21 cellular contexts compared by ENCODE assay signal in the genomic region with DNA sequence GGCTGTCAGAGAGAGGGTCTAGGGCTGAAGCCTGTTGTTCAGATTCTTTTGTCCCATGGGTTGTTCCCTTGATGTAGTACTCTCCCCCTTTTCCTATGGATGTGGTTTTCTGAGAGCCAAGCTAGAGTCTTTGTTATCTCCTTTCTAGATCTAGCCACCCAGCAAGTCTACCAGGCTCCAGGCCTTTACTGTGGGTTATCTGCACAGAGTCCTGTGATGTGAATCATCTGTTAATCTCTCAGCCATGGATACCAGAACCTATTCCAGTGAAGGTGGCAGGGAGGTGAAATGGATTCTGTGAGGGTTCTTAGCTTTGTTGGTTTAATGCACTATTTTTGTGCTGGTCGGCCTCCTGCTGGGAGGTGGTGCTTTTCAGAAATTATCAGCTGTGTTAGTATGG.
DNase-seq lines count a peak whose midpoint lies in the region; ATAC-seq, FAIRE-seq and TF ChIP-seq lines count a peak whose summit lies in the region.
"Had no signal": no experiment of that assay in that cellular context is flagged by ENCODE, and none has a peak within 500 bp of the region (broad histone marks: within the 10 kb centered on the region; RNA-seq: fewer than 3 reads in every experiment).

No MANE protein-coding gene starts in this region.

- no peaks in the 10 kb centered on the region for H3K9me3 ChIP-seq in adrenal gland (replicated peaks in 1 of 3)
- H3K9me3 ChIP-seq: Caco-2 had no signal

- H3K36me3 ChIP-seq in adrenal gland (replicated peaks in 1 of 2), result no peaks in the 10 kb centered on the region
- H3K36me3 ChIP-seq: BLaER1 treated with 17β-estradiol and CSF1 and Interleukin-3, amounts not matched to agents 10 nM and 100 nM had no signal

- no peak for ATAC-seq in omental fat pad (ENCODE audit: low FRiP score)
- ATAC-seq: CD8-positive, alpha-beta T cell; GM12878 had no signal

- DNase-seq in RCC 7860 (ENCODE audit: low spot score) (peak; percentile 67), islet precursor cell (peak; percentile 67), AG08396 (ENCODE audit: low spot score) (no peak), adrenal gland (no peak), omental fat pad (ENCODE audit: low spot score) (no peak)
- DNase-seq: 8988T; ACHN; AML-193; Caco-2; Calu3; CD4-positive, alpha-beta T cell; CD8-positive, alpha-beta T cell; DMS79 treated with DMSO at 0.1 percent for 48 hours; GDM1 had no signal

- TF ChIP-seq CTCF in adrenal gland (IDR thresholded peaks at IDR 0.05) (no peak), omental fat pad (IDR thresholded peaks at IDR 0.05) (no peak)

- 90 to 100% (median 97%) methylated on average over 1 of the region's 1 CpG for WGBS in adrenal gland, 4 donors

- H3K27ac ChIP-seq in adrenal gland, result no peak overlapping the region
- H3K27ac ChIP-seq: BLaER1 treated with 17β-estradiol and CSF1 and Interleukin-3, amounts not matched to agents 10 nM and 100 nM; C4-2B had no signal

- H3K4me1 ChIP-seq in adrenal gland (replicated peaks in 1 of 2), result no peaks in the 10 kb centered on the region
- H3K4me1 ChIP-seq: BLaER1 treated with 17β-estradiol and CSF1 and Interleukin-3, amounts not matched to agents 10 nM and 100 nM; Caco-2 had no signal

- no peaks in the 10 kb centered on the region for H3K27me3 ChIP-seq in adrenal gland

- peak; percentile 81 for FAIRE-seq in RCC 7860 (lab: Jason Lieb, UNC)
- FAIRE-seq: A204.1, D721Med, GM12878, GM12892, GM18507 had no signal

- no peak for TF ChIP-seq POLR2A in adrenal gland (IDR thresholded peaks at IDR 0.05)

- intact Hi-C loops in adrenal gland (cut with DNase I), result no loop called here

- no peak overlapping the region for H3K4me3 ChIP-seq in adrenal gland
- H3K4me3 ChIP-seq: BLaER1 treated with 17β-estradiol and CSF1 and Interleukin-3, amounts not matched to agents 10 nM and 100 nM; GM12878 had no signal

Comparison
In these comparisons a context has a peak if more than half of its experiments do, and no peak if none do; other contexts are left out.
1. DNase-seq: peak in RCC 7860 (single experiment) and islet precursor cell (single experiment); none in AG08396 (single experiment), adrenal gland (0 of 7) and omental fat pad (single experiment).